Comparison of ENCODE assay signal across 1 cellular context in genomic region chr3:112486811-112487505, GRCh38.
TF ChIP-seq lines count a peak whose summit lies in the region.

No MANE protein-coding gene starts in this region.

TF ChIP-seq in HepG2, 621 proteins besides CTCF, POLR2A, EP300 and RAD21:
- TF ChIP-seq SP2 (CRISPR knock-in tag; IDR thresholded peaks at IDR 0.05) (no peak), EEA1 (CRISPR knock-in tag; IDR thresholded peaks at IDR 0.05; ENCODE audit: borderline replicate concordance) (no peak), CBX1 (IDR thresholded peaks at IDR 0.05; ENCODE audit: low read depth) (no peak), ZNF674 (CRISPR knock-in tag; IDR thresholded peaks at IDR 0.05; ENCODE audit: low read depth) (no peak), RFX3 (CRISPR knock-in tag; IDR thresholded peaks at IDR 0.05) (no peak), RAD51 (IDR thresholded peaks at IDR 0.05; ENCODE audit: borderline replicate concordance) (no peak), PHB2 (IDR thresholded peaks at IDR 0.05; ENCODE audit: partially characterized antibody) (no peak), BRCA1 (CRISPR knock-in tag; IDR thresholded peaks at IDR 0.05) (no peak), ZNF263 (CRISPR knock-in tag; IDR thresholded peaks at IDR 0.05) (no peak), TEAD2 (CRISPR knock-in tag; IDR thresholded peaks at IDR 0.05) (no peak), PBX2 (CRISPR knock-in tag; IDR thresholded peaks at IDR 0.05) (no peak), ZNF503 (CRISPR knock-in tag; IDR thresholded peaks at IDR 0.05) (no peak)
- TF ChIP-seq, protein P1, sequence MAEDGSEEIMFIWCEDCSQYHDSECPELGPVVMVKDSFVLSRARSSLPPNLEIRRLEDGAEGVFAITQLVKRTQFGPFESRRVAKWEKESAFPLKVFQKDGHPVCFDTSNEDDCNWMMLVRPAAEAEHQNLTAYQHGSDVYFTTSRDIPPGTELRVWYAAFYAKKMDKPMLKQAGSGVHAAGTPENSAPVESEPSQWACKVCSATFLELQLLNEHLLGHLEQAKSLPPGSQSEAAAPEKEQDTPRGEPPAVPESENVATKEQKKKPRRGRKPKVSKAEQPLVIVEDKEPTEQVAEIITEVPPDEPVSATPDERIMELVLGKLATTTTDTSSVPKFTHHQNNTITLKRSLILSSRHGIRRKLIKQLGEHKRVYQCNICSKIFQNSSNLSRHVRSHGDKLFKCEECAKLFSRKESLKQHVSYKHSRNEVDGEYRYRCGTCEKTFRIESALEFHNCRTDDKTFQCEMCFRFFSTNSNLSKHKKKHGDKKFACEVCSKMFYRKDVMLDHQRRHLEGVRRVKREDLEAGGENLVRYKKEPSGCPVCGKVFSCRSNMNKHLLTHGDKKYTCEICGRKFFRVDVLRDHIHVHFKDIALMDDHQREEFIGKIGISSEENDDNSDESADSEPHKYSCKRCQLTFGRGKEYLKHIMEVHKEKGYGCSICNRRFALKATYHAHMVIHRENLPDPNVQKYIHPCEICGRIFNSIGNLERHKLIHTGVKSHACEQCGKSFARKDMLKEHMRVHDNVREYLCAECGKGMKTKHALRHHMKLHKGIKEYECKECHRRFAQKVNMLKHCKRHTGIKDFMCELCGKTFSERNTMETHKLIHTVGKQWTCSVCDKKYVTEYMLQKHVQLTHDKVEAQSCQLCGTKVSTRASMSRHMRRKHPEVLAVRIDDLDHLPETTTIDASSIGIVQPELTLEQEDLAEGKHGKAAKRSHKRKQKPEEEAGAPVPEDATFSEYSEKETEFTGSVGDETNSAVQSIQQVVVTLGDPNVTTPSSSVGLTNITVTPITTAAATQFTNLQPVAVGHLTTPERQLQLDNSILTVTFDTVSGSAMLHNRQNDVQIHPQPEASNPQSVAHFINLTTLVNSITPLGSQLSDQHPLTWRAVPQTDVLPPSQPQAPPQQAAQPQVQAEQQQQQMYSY (CRISPR knock-in tag; IDR thresholded peaks at IDR 0.05), result no peak
